In genomic region chr17:44759096-44759915, GRCh38 we compare ENCODE assay signal across 8 cellular contexts. TPM values are rescaled to one million over a fixed set of nuclear protein-coding genes. Genes with fewer than 3 reads are reported as not detected.
DNase-seq lines count a peak whose midpoint lies in the region; ATAC-seq, FAIRE-seq and TF ChIP-seq lines count a peak whose summit lies in the region.

No MANE protein-coding gene starts in this region.

- DNase-seq in activated T-cell treated with anti-CD3 and anti-CD28 coated beads, Interleukin-2, amount 50 U/mL, for 4 hours, result no peak
- DNase-seq in activated T-cell treated with anti-CD3 and anti-CD28 coated beads for 4 hours (no peak), astrocyte of the cerebellum (ENCODE audit: low read depth) (no peak), keratinocyte (ENCODE audit: low read depth, low spot score) (no peak), upper lobe of left lung (peak in 1 of 2 donors; percentile 85), lower leg skin (ENCODE audit: low spot score in 2 of 2) (no peak)
- DNase-seq in stimulated activated CD4-positive, alpha-beta T cell treated with anti-CD3 and anti-CD28 coated beads, Interleukin-4, amount 100 ng/mL, for 1 hour, result no peak

- no peak overlapping the region for H2AFZ ChIP-seq in keratinocyte (ENCODE audit: control insufficient read depth, low read length)

- H3K4me2 ChIP-seq in keratinocyte (ENCODE audit: control insufficient read depth, extremely low read depth, insufficient read depth, low read depth, low read length), result peak overlapping the region; percentile 37

- no peaks in the 10 kb centered on the region for H3K36me3 Mint-ChIP-seq in activated T-cell treated with anti-CD3 and anti-CD28 coated beads, Interleukin-2, amount 50 U/mL, for 4 hours (ENCODE audit: insufficient read depth)

- no peak overlapping the region for H3K4me3 Mint-ChIP-seq in activated T-cell treated with anti-CD3 and anti-CD28 coated beads, Interleukin-2, amount 50 U/mL, for 4 hours

- no peaks in the 10 kb centered on the region for H3K9me3 ChIP-seq in keratinocyte (ENCODE audit: control insufficient read depth, low read depth, low read length)
- H3K9me3 ChIP-seq in upper lobe of left lung, result no peaks in the 10 kb centered on the region

- H3K79me2 ChIP-seq in keratinocyte (ENCODE audit: control insufficient read depth, insufficient read depth, low read length), result no peaks in the 10 kb centered on the region

- H3K36me3 ChIP-seq in keratinocyte (ENCODE audit: control insufficient read depth in 2 of 2, extremely low read depth in 1 of 2, insufficient read depth in 2 of 2, low read length in 2 of 2) (no peaks in the 10 kb centered on the region), upper lobe of left lung (no peaks in the 10 kb centered on the region)

- dilution Hi-C loops in keratinocyte (cut with MboI; ENCODE audit: extremely low pct_ligation_motif_present, low sequenced_read_pairs), result no loop called here

- intact Hi-C loops in lower leg skin (cut with DNase I; ENCODE audit: low total_unique reads), result no loop called here

- ATAC-seq in activated T-cell treated with anti-CD3 and anti-CD28 coated beads, Interleukin-2, amount 50 U/mL, for 4 hours, result peak; percentile 46 to 49
- no peak for ATAC-seq in upper lobe of left lung (ENCODE audit: low FRiP score in 2 of 2)
- no peak for ATAC-seq in HG02763 (IDR thresholded peaks at IDR 0.05; ENCODE audit: unreplicated experiment)

- H3K4me3 ChIP-seq in astrocyte of the cerebellum (ENCODE audit: low read depth, low read length), result peak overlapping the region; percentile 36
- H3K4me3 ChIP-seq in keratinocyte (ENCODE audit: control insufficient read depth in 2 of 3, extremely low read depth in 1 of 3, insufficient read depth in 2 of 3, low read depth in 1 of 3, low read length in 3 of 3), result peak overlapping the region in 2 of 3 experiments; percentile 8 to 27
- peak overlapping the region in 3 of 4 donors; percentile 41 to 50 (median 46) for H3K4me3 ChIP-seq in upper lobe of left lung
- no peak overlapping the region for H3K4me3 ChIP-seq in lower leg skin (ENCODE audit: low read depth, poor library complexity, severe bottlenecking)

- no peak overlapping the region for H3K27ac ChIP-seq in keratinocyte (ENCODE audit: control insufficient read depth, insufficient read depth, low read length)
- H3K27ac ChIP-seq in upper lobe of left lung, result no peak overlapping the region

- TF ChIP-seq CTCF in astrocyte of the cerebellum (IDR thresholded peaks at IDR 0.05; ENCODE audit: low read depth, low read length, missing control alignments) (no peak), keratinocyte (optimal IDR thresholded peaks at IDR 0.05 in 1 of 3, IDR thresholded peaks at IDR 0.05 in 1 of 3, conservative IDR thresholded peaks at IDR 0.05 in 1 of 3; ENCODE audit: extremely low read depth in 1 of 3, insufficient read depth in 2 of 3, low read length in 3 of 3) (no peak), upper lobe of left lung (IDR thresholded peaks at IDR 0.05) (no peak), lower leg skin (IDR thresholded peaks at IDR 0.05) (no peak)

- TF ChIP-seq POLR2A in upper lobe of left lung (IDR thresholded peaks at IDR 0.05), result no peak
- no peak for TF ChIP-seq POLR2A in lower leg skin (IDR thresholded peaks at IDR 0.05)

- H3K9ac ChIP-seq in keratinocyte (ENCODE audit: control insufficient read depth, extremely low read depth, insufficient read depth, low read length), result no peak overlapping the region

- H3K4me1 Mint-ChIP-seq in activated T-cell treated with anti-CD3 and anti-CD28 coated beads, Interleukin-2, amount 50 U/mL, for 4 hours (ENCODE audit: low read depth), result peaks cover 1% of the 10 kb centered on the region

- TF ChIP-seq EP300 in upper lobe of left lung (IDR thresholded peaks at IDR 0.05), result no peak

- WGBS in upper lobe of left lung, 2 donors, result 0 to 20% methylated on average over 13 to 14 of the region's 58 CpGs
- WGBS in lower leg skin, 2 donors, result 8 to 34% methylated on average over 6 to 34 of the region's 58 CpGs

- no peaks in the 10 kb centered on the region for H3K4me1 ChIP-seq in keratinocyte (ENCODE audit: control insufficient read depth, extremely low read depth, insufficient read depth, low read length)
- H3K4me1 ChIP-seq in upper lobe of left lung, result peaks cover 6 to 18% (median 12%) of the 10 kb centered on the region in 4 donors

- no peaks in the 10 kb centered on the region for H4K20me1 ChIP-seq in keratinocyte (ENCODE audit: control insufficient read depth, extremely low read depth, insufficient read depth, low read length)

- no peaks in the 10 kb centered on the region for H3K9me1 ChIP-seq in keratinocyte (ENCODE audit: control insufficient read depth, extremely low read depth, insufficient read depth, low read length)

- no peak for FAIRE-seq in keratinocyte (lab: Jason Lieb, UNC)

- H3K27me3 ChIP-seq in keratinocyte (ENCODE audit: control insufficient read depth, extremely low read depth, insufficient read depth, low read length), result peaks cover 40% of the 10 kb centered on the region
- peaks cover 0 to 25% (median 17%) of the 10 kb centered on the region in 4 donors for H3K27me3 ChIP-seq in upper lobe of left lung

- no peaks in the 10 kb centered on the region for H3K9me3 Mint-ChIP-seq in activated T-cell treated with anti-CD3 and anti-CD28 coated beads, Interleukin-2, amount 50 U/mL, for 4 hours

- in situ Hi-C loops in astrocyte of the cerebellum (cut with HindIII; ENCODE audit: low sequenced_read_pairs), result no loop called here

- H3K27me3 Mint-ChIP-seq in activated T-cell treated with anti-CD3 and anti-CD28 coated beads, Interleukin-2, amount 50 U/mL, for 4 hours (ENCODE audit: low read depth), result peaks cover 47% of the 10 kb centered on the region

RNA-seq across cellular contexts. Expression of gene ADAM11, which starts 0.5 kb away (rescaled TPM):
- total RNA-seq in activated T-cell treated with anti-CD3 and anti-CD28 coated beads, Interleukin-2, amount 50 U/mL, for 4 hours, result under 1 TPM; 0.38 to 0.50 (median 0.41) TPM
- polyA plus RNA-seq in keratinocyte, result 0.03 to 0.17 TPM (median 0.15 TPM) in 3 replicates
- polyA plus RNA-seq in keratinocyte (2011; ENCODE audit: low read depth), result not detected
- polyA plus RNA-seq in keratinocyte (2011; cell fraction: cytosol; rRNA removed), result 0.04 TPM in 1 of 2 replicates, not detected in the other
- polyA plus RNA-seq in keratinocyte (2011; cell fraction: nucleus; rRNA removed), result 0.08 and 0.15 TPM in 2 replicates
- 0.06 TPM in 2 replicates for polyA plus RNA-seq in keratinocyte (2012; ENCODE audit: low replicate concordance)
- 0.03 to 0.20 TPM in 2 of 3 replicates, not detected in the other for polyA minus RNA-seq in keratinocyte
- polyA minus RNA-seq in keratinocyte (2011; cell fraction: cytosol; rRNA and poly(A)+ RNA removed), result not detected
- not detected in 2 replicates for polyA minus RNA-seq in keratinocyte (2011; cell fraction: nucleus; rRNA and poly(A)+ RNA removed)
- 1 to 10 TPM in 1 of 6 donors, under 1 TPM in 4, not detected in 1; 0.15 to 1.0 (median 0.20) TPM for total RNA-seq in upper lobe of left lung
- total RNA-seq in lower leg skin, result 1 to 10 TPM in 3 of 4 donors, not detected in 1; 1.5 to 2.5 (median 2.3) TPM

RNA-seq across cellular contexts. Expression of gene DBF4B, which starts 50.8 kb away (rescaled TPM):
- 1 to 10 TPM; 6.4 to 9.7 (median 9.1) TPM for total RNA-seq in activated T-cell treated with anti-CD3 and anti-CD28 coated beads, Interleukin-2, amount 50 U/mL, for 4 hours
- polyA plus RNA-seq in keratinocyte, result 2.8 to 5.2 TPM (median 4.0 TPM) in 3 replicates
- 0.31 TPM for polyA plus RNA-seq in keratinocyte (2011; ENCODE audit: low read depth)
- polyA plus RNA-seq in keratinocyte (2011; cell fraction: cytosol; rRNA removed), result 1.8 and 2.2 TPM in 2 replicates
- 10.8 and 14.4 TPM in 2 replicates for polyA plus RNA-seq in keratinocyte (2011; cell fraction: nucleus; rRNA removed)
- 0.55 and 4.5 TPM in 2 replicates for polyA plus RNA-seq in keratinocyte (2012; ENCODE audit: low replicate concordance)
- 0.86 to 6.0 TPM (median 3.5 TPM) in 3 replicates for polyA minus RNA-seq in keratinocyte
- 2.5 TPM for polyA minus RNA-seq in keratinocyte (2011; cell fraction: cytosol; rRNA and poly(A)+ RNA removed)
- 2.0 and 2.9 TPM in 2 replicates for polyA minus RNA-seq in keratinocyte (2011; cell fraction: nucleus; rRNA and poly(A)+ RNA removed)
- total RNA-seq in upper lobe of left lung (1 to 10 TPM; 2.0 to 8.4 (median 4.5) TPM), lower leg skin (1 to 10 TPM; 1.3 to 3.5 (median 2.1) TPM)

Comparison
In these comparisons a context has a peak if more than half of its experiments do, and no peak if none do; other contexts are left out.
1. ATAC-seq: peak in activated T-cell treated with anti-CD3 and anti-CD28 coated beads, Interleukin-2, amount 50 U/mL, for 4 hours (2 of 2); none in upper lobe of left lung (0 of 2) and HG02763 (single experiment).